10 cellular contexts compared by ENCODE assay signal in genomic region chr9:119609277-119609971, GRCh38.
"Had no signal": no experiment of that assay in that cellular context is flagged by ENCODE, and none has a peak within 500 bp of the region (broad histone marks: within the 10 kb centered on the region; RNA-seq: fewer than 3 reads in every experiment).

No MANE protein-coding gene starts in this region.

- H3K4me2 ChIP-seq: KMS-11 had no signal

- H3K9me3 ChIP-seq: HAP-1 had no signal

- FAIRE-seq: HTR-8/SVneo had no signal

- DNase-seq: GM23248, GOT3, H7, Karpas-422, KBM-7 had no signal

- H3K36me3 Mint-ChIP-seq: IgD-negative memory B cell had no signal

- H2AFZ ChIP-seq: GM23248 had no signal

- H3K4me1 ChIP-seq: HAP-1 had no signal

- H3K27ac Mint-ChIP-seq: IgD-negative memory B cell had no signal

- ATAC-seq: HCT116 had no signal

- H3K4me3 Mint-ChIP-seq: IgD-negative memory B cell had no signal

- H3K36me3 ChIP-seq: HAP-1 had no signal

- H3K4me1 Mint-ChIP-seq: IgD-negative memory B cell had no signal

- H3K4me3 ChIP-seq: GM23248, HAP-1 had no signal

- H3K27ac ChIP-seq: GM23248, KMS-11 had no signal

- H3K9ac ChIP-seq: GM23248, KMS-11 had no signal
